In genomic region chr20:49566401-49566800, GRCh38 we compare ENCODE assay signal across 16 cellular contexts. TPM values are rescaled to one million over a fixed set of nuclear protein-coding genes. Genes with fewer than 3 reads are reported as not detected.
A peak's percentile ranks its signal among the peaks of the same experiment; 100 is the strongest.
DNase-seq lines count a peak whose midpoint lies in the region; ATAC-seq and TF ChIP-seq lines count a peak whose summit lies in the region.
"Had no signal": no experiment of that assay in that cellular context is flagged by ENCODE, and none has a peak within 500 bp of the region (broad histone marks: within the 10 kb centered on the region; RNA-seq: fewer than 3 reads in every experiment).

No MANE protein-coding gene starts in this region.

- 96% methylated on average over 3 of the region's 3 CpGs for WGBS in mesenchymal stem cell

- no peak overlapping the region for H3K27ac Mint-ChIP-seq in activated CD8-positive, alpha-beta memory T cell treated with anti-CD3 and anti-CD28 coated beads, Interleukin-2, amount 10 ng/mL, durations not matched to agents 7 days and 5 days
- peak overlapping the region; percentile 90 for H3K27ac Mint-ChIP-seq in chondrocyte (ENCODE audit: unreplicated experiment)
- no peak overlapping the region for H3K27ac Mint-ChIP-seq in glutamatergic neuron (ENCODE audit: unreplicated experiment)
- H3K27ac Mint-ChIP-seq: HFFc6, natural killer cell, T-cell had no signal

- H3K9me3 ChIP-seq in mesenchymal stem cell (ENCODE audit: control insufficient read depth, low read length) (no peaks in the 10 kb centered on the region), tibial artery (no peaks in the 10 kb centered on the region)

- H3K36me3 ChIP-seq in mesenchymal stem cell (ENCODE audit: control insufficient read depth in 1 of 2, insufficient read depth in 2 of 2, low read depth in 1 of 2, low read length in 2 of 2) (peaks cover 0 to 40% of the 10 kb centered on the region in 2 experiments), tibial artery (no peaks in the 10 kb centered on the region)

- H3K4ac ChIP-seq in mesenchymal stem cell (ENCODE audit: low read depth in 1 of 2, low read length in 2 of 2), result no peak overlapping the region

- H3K14ac ChIP-seq in mesenchymal stem cell (ENCODE audit: low read length in 2 of 2), result no peak overlapping the region

- no peaks in the 10 kb centered on the region for H3K79me1 ChIP-seq in mesenchymal stem cell (replicated peaks; ENCODE audit: low read length, poor library complexity, severe bottlenecking)

- intact Hi-C loops in tibial artery (cut with DNase I; ENCODE audit: low total_unique reads), result no loop called here
- intact Hi-C loops in posterior vena cava (cut with DNase I), result no loop called here

- DNase-seq in activated CD8-positive, alpha-beta memory T cell treated with anti-CD3 and anti-CD28 coated beads, Interleukin-2, amount 10 ng/mL, durations not matched to agents 7 days and 5 days, result no peak
- DNase-seq in activated CD8-positive, alpha-beta memory T cell treated with anti-CD3 and anti-CD28 coated beads, Interleukin-2, amount 50 U/mL, for 48 hours, result no peak
- DNase-seq in chondrocyte (ENCODE audit: low spot score) (no peak), mesenchymal stem cell (no peak), tibial artery (no peak), glutamatergic neuron (no peak), posterior vena cava (ENCODE audit: low spot score) (no peak)
- DNase-seq: activated CD4-positive, alpha-beta T cell treated with anti-CD3 and anti-CD28 coated beads for 1 hour; activated T-cell treated with anti-CD3 and anti-CD28 coated beads, Interleukin-2, amount 50 U/mL, for 4 hours; effector memory CD4-positive, alpha-beta T cell; HFFc6; natural killer cell; NCI-H226; T-cell had no signal

- TF ChIP-seq CTCF in chondrocyte (IDR thresholded peaks at IDR 0.05) (no peak), tibial artery (IDR thresholded peaks at IDR 0.05) (no peak), glutamatergic neuron (IDR thresholded peaks at IDR 0.05; ENCODE audit: partially characterized antibody, unreplicated experiment) (no peak)

- H3K4me2 ChIP-seq in mesenchymal stem cell (ENCODE audit: low read length, poor library complexity, severe bottlenecking), result no peak overlapping the region

- H2BK5ac ChIP-seq in mesenchymal stem cell (ENCODE audit: low read depth, low read length, poor library complexity, severe bottlenecking), result no peak overlapping the region

- H3K27me3 Mint-ChIP-seq in activated CD8-positive, alpha-beta memory T cell treated with anti-CD3 and anti-CD28 coated beads, Interleukin-2, amount 10 ng/mL, durations not matched to agents 7 days and 5 days, result peaks cover 41% of the 10 kb centered on the region
- no peaks in the 10 kb centered on the region for H3K27me3 Mint-ChIP-seq in chondrocyte (ENCODE audit: low read depth)
- H3K27me3 Mint-ChIP-seq in glutamatergic neuron (ENCODE audit: unreplicated experiment), result peaks cover 18% of the 10 kb centered on the region

- H2BK15ac ChIP-seq in mesenchymal stem cell (ENCODE audit: low read depth, poor library complexity, severe bottlenecking), result no peak overlapping the region

- H3K4me1 Mint-ChIP-seq in activated CD8-positive, alpha-beta memory T cell treated with anti-CD3 and anti-CD28 coated beads, Interleukin-2, amount 10 ng/mL, durations not matched to agents 7 days and 5 days, result peaks cover 21% of the 10 kb centered on the region
- H3K4me1 Mint-ChIP-seq in chondrocyte (ENCODE audit: low read depth), result peaks cover 82% of the 10 kb centered on the region
- H3K4me1 Mint-ChIP-seq in glutamatergic neuron (ENCODE audit: low read depth, unreplicated experiment), result no peaks in the 10 kb centered on the region

- H3K27ac ChIP-seq in mesenchymal stem cell (ENCODE audit: low read length, poor library complexity, severe bottlenecking) (no peak overlapping the region), tibial artery (peak overlapping the region; percentile 99 to 100)

- no peak overlapping the region for H2BK120ac ChIP-seq in mesenchymal stem cell (ENCODE audit: low read depth, low read length)

- ATAC-seq in activated CD8-positive, alpha-beta memory T cell treated with anti-CD3 and anti-CD28 coated beads, Interleukin-2, amount 10 ng/mL, durations not matched to agents 7 days and 5 days, result no peak
- no peak for ATAC-seq in GM21717 (IDR thresholded peaks at IDR 0.05; ENCODE audit: unreplicated experiment)
- ATAC-seq: activated T-cell treated with anti-CD3 and anti-CD28 coated beads, Interleukin-2, amount 50 U/mL, for 4 hours; natural killer cell; T-cell had no signal

- H3K4me3 ChIP-seq in mesenchymal stem cell (ENCODE audit: insufficient read depth in 1 of 2, low read depth in 1 of 2, low read length in 2 of 2) (peak overlapping the region in 1 of 2 experiments; percentile 93), tibial artery (peak overlapping the region; percentile 94 to 95)

- H3K18ac ChIP-seq in mesenchymal stem cell (ENCODE audit: low read depth in 1 of 2, low read length in 2 of 2), result no peak overlapping the region

- CTCF ChIA-PET in activated CD8-positive, alpha-beta memory T cell treated with anti-CD3 and anti-CD28 coated beads, Interleukin-2, amount 10 ng/mL, durations not matched to agents 7 days and 5 days (lab: Charles Lee), result interaction anchor here (0.8 to 4.8 kb wide), 4 partner anchors 10 to 42 kb away, joined by 3 to 29 read pairs (median 3); no protein-coding TSS in a partner anchor

- no peak overlapping the region for H2AK5ac ChIP-seq in mesenchymal stem cell (ENCODE audit: low read length, severe bottlenecking)

- no peaks in the 10 kb centered on the region for H3K27me3 ChIP-seq in mesenchymal stem cell (ENCODE audit: control insufficient read depth in 1 of 2, insufficient read depth in 1 of 2, low read length in 2 of 2)
- no peaks in the 10 kb centered on the region for H3K27me3 ChIP-seq in tibial artery

- H3K23ac ChIP-seq in mesenchymal stem cell (ENCODE audit: low read length in 2 of 2), result no peak overlapping the region

- peak overlapping the region; percentile 99 for H3K9ac ChIP-seq in mesenchymal stem cell (ENCODE audit: low read length)

- H3K9me3 Mint-ChIP-seq in activated CD8-positive, alpha-beta memory T cell treated with anti-CD3 and anti-CD28 coated beads, Interleukin-2, amount 10 ng/mL, durations not matched to agents 7 days and 5 days (ENCODE audit: low read depth), result no peaks in the 10 kb centered on the region
- H3K9me3 Mint-ChIP-seq in chondrocyte (ENCODE audit: low read depth) (no peaks in the 10 kb centered on the region), glutamatergic neuron (ENCODE audit: unreplicated experiment) (peaks cover 6% of the 10 kb centered on the region)
- H3K9me3 Mint-ChIP-seq: activated T-cell treated with anti-CD3 and anti-CD28 coated beads, Interleukin-2, amount 50 U/mL, for 4 hours; HFFc6; natural killer cell; T-cell had no signal

- H3K36me3 Mint-ChIP-seq in activated CD8-positive, alpha-beta memory T cell treated with anti-CD3 and anti-CD28 coated beads, Interleukin-2, amount 10 ng/mL, durations not matched to agents 7 days and 5 days, result peaks cover 8% of the 10 kb centered on the region
- H3K36me3 Mint-ChIP-seq in chondrocyte (ENCODE audit: low read depth), result peaks cover 5% of the 10 kb centered on the region
- no peaks in the 10 kb centered on the region for H3K36me3 Mint-ChIP-seq in glutamatergic neuron (ENCODE audit: unreplicated experiment)
- H3K36me3 Mint-ChIP-seq: natural killer cell, T-cell had no signal

- peak overlapping the region; percentile 2 for H3K4me3 Mint-ChIP-seq in activated CD8-positive, alpha-beta memory T cell treated with anti-CD3 and anti-CD28 coated beads, Interleukin-2, amount 10 ng/mL, durations not matched to agents 7 days and 5 days
- peak overlapping the region; percentile 68 for H3K4me3 Mint-ChIP-seq in chondrocyte (ENCODE audit: unreplicated experiment)
- no peak overlapping the region for H3K4me3 Mint-ChIP-seq in glutamatergic neuron (ENCODE audit: unreplicated experiment)
- H3K4me3 Mint-ChIP-seq: activated T-cell treated with anti-CD3 and anti-CD28 coated beads, Interleukin-2, amount 50 U/mL, for 4 hours; HFFc6; natural killer cell; T-cell had no signal

- no peak overlapping the region for H4K91ac ChIP-seq in mesenchymal stem cell (ENCODE audit: low read length)

- H2BK12ac ChIP-seq in mesenchymal stem cell (ENCODE audit: low read length in 2 of 2), result no peak overlapping the region

- no peak overlapping the region for H4K8ac ChIP-seq in mesenchymal stem cell (ENCODE audit: low read length)

- no peak overlapping the region for H2AFZ ChIP-seq in mesenchymal stem cell (ENCODE audit: low read depth, low read length)

- H3K4me1 ChIP-seq in mesenchymal stem cell (ENCODE audit: control insufficient read depth, insufficient read depth, low read depth, low read length), result peaks cover 30% of the 10 kb centered on the region
- peaks cover 0 to 80% (median 57%) of the 10 kb centered on the region in 4 donors for H3K4me1 ChIP-seq in tibial artery

RNA-seq across cellular contexts. Expression of gene PTGIS, which starts 1.5 kb away (rescaled TPM):
- 10 to 100 TPM in 1 of 2 experiments, 1 to 10 TPM in 1; 3.8 to 15.1 TPM for total RNA-seq in activated CD8-positive, alpha-beta memory T cell treated with anti-CD3 and anti-CD28 coated beads, Interleukin-2, amount 10 ng/mL, durations not matched to agents 7 days and 5 days
- total RNA-seq in chondrocyte (88.7 to 165 TPM (median 91.5 TPM) in 3 replicates), glutamatergic neuron (ENCODE audit: unreplicated experiment) (0.12 TPM), posterior vena cava (100 to 1,000 TPM; 359 to 447 TPM)
- polyA plus RNA-seq in mesenchymal stem cell (2013, experiment 1 of 2), result 0.01 TPM
- polyA plus RNA-seq in mesenchymal stem cell (2013, experiment 2 of 2), result 0.01 TPM
- total RNA-seq: A673, natural killer cell had no signal
